In the genomic region with DNA sequence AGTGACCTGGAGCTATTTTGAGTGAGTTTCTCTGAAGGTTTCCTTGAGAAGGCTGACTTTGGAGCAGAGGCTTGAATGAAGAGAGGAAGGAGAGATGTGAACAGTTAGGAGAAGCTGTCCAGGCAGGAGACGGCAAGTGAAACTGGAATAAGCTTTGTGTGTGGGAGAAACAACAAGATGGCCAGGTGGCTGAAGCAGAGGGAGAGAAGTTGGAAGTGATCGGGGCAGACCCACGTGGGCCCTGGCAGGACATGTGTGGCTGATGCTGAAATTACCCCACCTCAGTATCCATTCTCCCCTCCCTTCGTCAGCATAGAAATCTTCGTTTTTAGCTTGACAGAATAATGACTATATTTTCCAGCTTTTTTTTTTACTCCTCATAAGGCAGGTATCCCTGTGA, we compare ENCODE assay signal across 23 cellular contexts.
"Had no signal": no experiment of that assay in that cellular context is flagged by ENCODE, and none has a peak within 500 bp of the region (broad histone marks: within the 10 kb centered on the region; RNA-seq: fewer than 3 reads in every experiment).

No MANE protein-coding gene starts in this region.

- H3K9me3 Mint-ChIP-seq: mesothelial cell of epicardium had no signal

- ATAC-seq: foreskin keratinocyte, gastroesophageal sphincter, heart left ventricle, left colon, left lobe of liver, lower lobe of right lung, mucosa of descending colon had no signal

- H3K36me3 Mint-ChIP-seq: immature natural killer cell, mesothelial cell of epicardium had no signal

- H3K27ac Mint-ChIP-seq: mesothelial cell of epicardium, naive B cell had no signal

- H3K4me3 ChIP-seq: coronary artery, dorsolateral prefrontal cortex, esophagus muscularis mucosa, gastroesophageal sphincter, heart left ventricle, hepatocyte, left ventricle myocardium inferior, lower lobe of right lung, mucosa of descending colon had no signal

- DNase-seq: dermis blood vessel endothelial cell; effector CD4-positive, alpha-beta T cell; effector memory CD4-positive, alpha-beta T cell; foreskin keratinocyte; heart left ventricle; hypothalamus; immature natural killer cell; islet precursor cell; kidney; kidney glomerular epithelial cell; left colon; left ventricle myocardium inferior; lower lobe of right lung; mesenchymal stem cell; mucosa of descending colon; naive B cell had no signal
